8 cellular contexts compared by ENCODE assay signal in the genomic region with DNA sequence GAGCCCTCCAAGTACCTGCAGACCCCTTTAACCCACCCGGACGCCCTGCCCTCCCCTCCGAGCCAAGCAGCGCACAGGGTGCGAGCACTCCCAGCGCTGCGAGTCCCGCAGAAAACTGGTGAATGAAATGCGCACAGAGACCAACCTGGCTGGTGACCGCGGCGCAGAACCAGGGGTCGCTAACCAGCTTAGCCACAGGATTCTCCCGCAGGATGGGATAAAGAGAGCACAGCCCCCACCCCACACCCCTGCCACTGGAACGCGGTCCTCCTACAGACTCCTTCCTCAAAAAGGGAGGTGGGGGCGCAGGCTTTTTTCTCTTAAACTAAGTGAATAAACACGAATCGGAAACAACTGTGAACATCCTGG. TPM values are rescaled to one million over a fixed set of nuclear protein-coding genes. Genes with fewer than 3 reads are reported as not detected.
DNase-seq lines count a peak whose midpoint lies in the region; ATAC-seq and TF ChIP-seq lines count a peak whose summit lies in the region.

No MANE protein-coding gene starts in this region.

- H4K20me1 ChIP-seq in fibroblast of lung (ENCODE audit: control insufficient read depth, extremely low read depth, insufficient read depth, low read length): peaks cover 2% of the 10 kb centered on the region

- peaks cover 54% of the 10 kb centered on the region for H3K4me1 Mint-ChIP-seq in nephron progenitor cell

- no peak overlapping the region for H2AFZ ChIP-seq in fibroblast of lung (ENCODE audit: low read length)

- H3K9ac ChIP-seq in fibroblast of lung (ENCODE audit: insufficient read depth, low read length): peak overlapping the region; percentile 96

- H3K4me3 ChIP-seq in BE2C (ENCODE audit: low read depth, low read length): peak overlapping the region; percentile 85
- peak overlapping the region; percentile 79 to 88 (median 84) for H3K4me3 ChIP-seq in fibroblast of lung (replicated peaks in 1 of 4; ENCODE audit: control extremely low read depth in 1 of 4, insufficient read depth in 1 of 4, low read depth in 3 of 4, low read length in 4 of 4)

- DNase-seq in BE2C (peak; percentile 55), HuH-7.5 (ENCODE audit: low spot score) (peak; percentile 27), fibroblast of lung (ENCODE audit: low read depth in 2 of 2) (no peak), nephron progenitor cell (peak; percentile 59), NCI-H2107 (lab: John Stamatoyannopoulos, UW) (no peak)
- DNase-seq in activated CD8-positive, alpha-beta memory T cell treated with anti-CD3 and anti-CD28 coated beads, Interleukin-2, amount 50 U/mL, for 48 hours: peak; percentile 66

- H3K36me3 ChIP-seq in BE2C (no peaks in the 10 kb centered on the region; the same call in 1 of the 2 replicates), fibroblast of lung (ENCODE audit: control insufficient read depth, insufficient read depth, low read length) (no peaks in the 10 kb centered on the region)

- no peaks in the 10 kb centered on the region for H3K36me3 Mint-ChIP-seq in nephron progenitor cell (ENCODE audit: low read depth)

- H3K27ac Mint-ChIP-seq in nephron progenitor cell: peak overlapping the region; percentile 93

- H3K27me3 Mint-ChIP-seq in nephron progenitor cell (ENCODE audit: low read depth, poor library complexity): peaks cover 33% of the 10 kb centered on the region

- H3K27ac ChIP-seq in fibroblast of lung (ENCODE audit: insufficient read depth, low read length): peak overlapping the region; percentile 98

- ATAC-seq in GM18861 (IDR thresholded peaks at IDR 0.05; ENCODE audit: unreplicated experiment) (no peak), GM18519 (IDR thresholded peaks at IDR 0.05; ENCODE audit: low FRiP score, unreplicated experiment) (no peak)

- H3K79me2 ChIP-seq in fibroblast of lung (ENCODE audit: control insufficient read depth, insufficient read depth, low read length): peaks cover 58% of the 10 kb centered on the region

- H3K9me3 Mint-ChIP-seq in nephron progenitor cell: no peaks in the 10 kb centered on the region

- peak overlapping the region; percentile 86 for H3K4me2 ChIP-seq in fibroblast of lung (ENCODE audit: extremely low read depth, insufficient read depth, low read length)

- H3K9me3 ChIP-seq in BE2C: no peaks in the 10 kb centered on the region
- H3K9me3 ChIP-seq in fibroblast of lung (ENCODE audit: control insufficient read depth, insufficient read depth, low read depth, low read length): no peaks in the 10 kb centered on the region

- H3K4me3 Mint-ChIP-seq in nephron progenitor cell: peak overlapping the region; percentile 96

- H3K27me3 ChIP-seq in BE2C (no peaks in the 10 kb centered on the region; the same call in 1 of the 2 replicates), fibroblast of lung (ENCODE audit: control insufficient read depth, insufficient read depth, low read length) (no peaks in the 10 kb centered on the region)

- no peak for TF ChIP-seq CTCF in BE2C (IDR thresholded peaks at IDR 0.05; ENCODE audit: low read depth, low read length)
- TF ChIP-seq CTCF in fibroblast of lung (conservative IDR thresholded peaks at IDR 0.05 in 1 of 2, IDR thresholded peaks at IDR 0.05 in 1 of 2; ENCODE audit: low read depth in 1 of 2, low read length in 2 of 2): no peak
- no peak for TF ChIP-seq CTCF in nephron progenitor cell (IDR thresholded peaks at IDR 0.05)

- H3K4me1 ChIP-seq in BE2C: no peaks in the 10 kb centered on the region
- H3K4me1 ChIP-seq in fibroblast of lung (ENCODE audit: control insufficient read depth, extremely low read depth, insufficient read depth, low read length): no peaks in the 10 kb centered on the region

RNA-seq across cellular contexts. Expression of a gene that starts 1.0 kb away (rescaled TPM):
- 29.1 TPM for polyA plus RNA-seq in BE2C (2012; ENCODE audit: insufficient read depth, insufficient read length, low read depth)
- total RNA-seq in fibroblast of lung: 101 and 141 TPM in 2 replicates
- polyA plus RNA-seq in fibroblast of lung: 43.0 and 64.3 TPM in 2 replicates
- polyA plus RNA-seq in fibroblast of lung (2012): 39.8 and 57.0 TPM in 2 replicates
- polyA minus RNA-seq in fibroblast of lung (ENCODE audit: low replicate concordance): 7.4 and 17.9 TPM in 2 replicates

Comparison
In these comparisons a context has a peak if more than half of its experiments do, and no peak if none do; other contexts are left out.
1. DNase-seq: peak in BE2C (single experiment), HuH-7.5 (single experiment), activated CD8-positive, alpha-beta memory T cell treated with anti-CD3 and anti-CD28 coated beads, Interleukin-2, amount 50 U/mL, for 48 hours (single experiment) and nephron progenitor cell (single experiment); none in fibroblast of lung (0 of 2) and NCI-H2107 (single experiment).